10 cellular contexts compared by ENCODE assay signal in genomic region chr5:153629027-153629426, GRCh38.
DNase-seq lines count a peak whose midpoint lies in the region; ATAC-seq, FAIRE-seq and TF ChIP-seq lines count a peak whose summit lies in the region.
"Had no signal": no experiment of that assay in that cellular context is flagged by ENCODE, and none has a peak within 500 bp of the region (broad histone marks: within the 10 kb centered on the region; RNA-seq: fewer than 3 reads in every experiment).

No MANE protein-coding gene starts in this region.

- no peak overlapping the region for H2AFZ ChIP-seq in mesenchymal stem cell (ENCODE audit: low read depth, low read length)

- WGBS in mesenchymal stem cell, result 0% methylated on average over 2 of the region's 3 CpGs

- TF ChIP-seq POLR2A in GM12892 (IDR thresholded peaks at IDR 0.05; ENCODE audit: low read depth, low read length), result no peak

- ATAC-seq in GM21528 (IDR thresholded peaks at IDR 0.05; ENCODE audit: low FRiP score, unreplicated experiment), result no peak
- no peak for ATAC-seq in HG02970 (IDR thresholded peaks at IDR 0.05; ENCODE audit: low FRiP score, unreplicated experiment)

- H3K23ac ChIP-seq in mesenchymal stem cell (ENCODE audit: low read length in 2 of 2), result no peak overlapping the region

- H3K4me3 ChIP-seq in NT2/D1 (ENCODE audit: insufficient read length, low read depth) (no peak overlapping the region), mesenchymal stem cell (ENCODE audit: insufficient read depth in 1 of 2, low read depth in 1 of 2, low read length in 2 of 2) (no peak overlapping the region)

- no peak overlapping the region for H2BK15ac ChIP-seq in mesenchymal stem cell (ENCODE audit: low read depth, poor library complexity, severe bottlenecking)

- H3K36me3 Mint-ChIP-seq in endothelial cell (ENCODE audit: low read depth, unreplicated experiment), result no peaks in the 10 kb centered on the region

- H4K8ac ChIP-seq in mesenchymal stem cell (ENCODE audit: low read length), result no peak overlapping the region

- no peaks in the 10 kb centered on the region for H3K4me1 ChIP-seq in NT2/D1 (ENCODE audit: insufficient read depth, insufficient read length)
- peaks cover 6% of the 10 kb centered on the region for H3K4me1 ChIP-seq in mesenchymal stem cell (ENCODE audit: control insufficient read depth, insufficient read depth, low read depth, low read length)

- DNase-seq in AG20443 (ENCODE audit: low spot score) (peak; percentile 85), NT2/D1 (ENCODE audit: low read depth, low spot score) (peak; percentile 58), endothelial cell (ENCODE audit: low spot score) (peak; percentile 35), mesenchymal stem cell (peak; percentile 99), GM19239 (ENCODE audit: insufficient read length, low spot score) (no peak), GM12892 (ENCODE audit: insufficient read length) (no peak)
- DNase-seq: NCI-H2081 treated with DMSO at 0.1 percent for 48 hours had no signal

- no peak overlapping the region for H3K4me2 ChIP-seq in mesenchymal stem cell (ENCODE audit: low read length, poor library complexity, severe bottlenecking)

- no peaks in the 10 kb centered on the region for H3K36me3 ChIP-seq in NT2/D1 (ENCODE audit: insufficient read depth, insufficient read length, low read length)
- H3K36me3 ChIP-seq in mesenchymal stem cell (ENCODE audit: control insufficient read depth in 1 of 2, insufficient read depth in 2 of 2, low read depth in 1 of 2, low read length in 2 of 2), result no peaks in the 10 kb centered on the region

- H3K9me3 Mint-ChIP-seq in endothelial cell (ENCODE audit: unreplicated experiment), result no peaks in the 10 kb centered on the region

- no peak overlapping the region for H3K27ac Mint-ChIP-seq in endothelial cell (ENCODE audit: unreplicated experiment)

- no peak overlapping the region for H2AK5ac ChIP-seq in mesenchymal stem cell (ENCODE audit: low read length, severe bottlenecking)

- FAIRE-seq in GM19239 (lab: Jason Lieb, UNC), result no peak
- FAIRE-seq in GM12892 (lab: Jason Lieb, UNC), result no peak
- FAIRE-seq: frontal cortex had no signal

- H3K9ac ChIP-seq in NT2/D1 (ENCODE audit: insufficient read length, low read depth), result peak overlapping the region; percentile 14
- peak overlapping the region; percentile 28 for H3K9ac ChIP-seq in mesenchymal stem cell (ENCODE audit: low read length)

- no peak overlapping the region for H3K18ac ChIP-seq in mesenchymal stem cell (ENCODE audit: low read depth in 1 of 2, low read length in 2 of 2)

- H2BK5ac ChIP-seq in mesenchymal stem cell (ENCODE audit: low read depth, low read length, poor library complexity, severe bottlenecking), result no peak overlapping the region

- H2BK12ac ChIP-seq in mesenchymal stem cell (ENCODE audit: low read length in 2 of 2), result no peak overlapping the region

- no peak overlapping the region for H3K4me3 Mint-ChIP-seq in endothelial cell (ENCODE audit: unreplicated experiment)

- no peak overlapping the region for H4K91ac ChIP-seq in mesenchymal stem cell (ENCODE audit: low read length)

- H3K27me3 ChIP-seq in NT2/D1 (ENCODE audit: insufficient read depth, insufficient read length), result no peaks in the 10 kb centered on the region
- no peaks in the 10 kb centered on the region for H3K27me3 ChIP-seq in mesenchymal stem cell (ENCODE audit: control insufficient read depth in 1 of 2, insufficient read depth in 1 of 2, low read length in 2 of 2)

- H3K9me3 ChIP-seq in NT2/D1 (ENCODE audit: insufficient read depth, low read length), result no peaks in the 10 kb centered on the region
- no peaks in the 10 kb centered on the region for H3K9me3 ChIP-seq in mesenchymal stem cell (ENCODE audit: control insufficient read depth, low read length)

- H3K27me3 Mint-ChIP-seq in endothelial cell (ENCODE audit: unreplicated experiment), result peaks cover 5% of the 10 kb centered on the region

- TF ChIP-seq CTCF in endothelial cell (IDR thresholded peaks at IDR 0.05; ENCODE audit: unreplicated experiment), result no peak

- H3K4me1 Mint-ChIP-seq in endothelial cell (ENCODE audit: unreplicated experiment), result peaks cover 26% of the 10 kb centered on the region

- peak overlapping the region; percentile 20 to 47 for H3K4ac ChIP-seq in mesenchymal stem cell (ENCODE audit: low read depth in 1 of 2, low read length in 2 of 2)

- no peaks in the 10 kb centered on the region for H3K79me1 ChIP-seq in mesenchymal stem cell (replicated peaks; ENCODE audit: low read length, poor library complexity, severe bottlenecking)

- H3K14ac ChIP-seq in mesenchymal stem cell (ENCODE audit: low read length in 2 of 2), result no peak overlapping the region

- peak overlapping the region; percentile 91 for H3K27ac ChIP-seq in mesenchymal stem cell (ENCODE audit: low read length, poor library complexity, severe bottlenecking)

- H2BK120ac ChIP-seq in mesenchymal stem cell (ENCODE audit: low read depth, low read length), result peak overlapping the region; percentile 68

Comparison
In these comparisons a context has a peak if more than half of its experiments do, and no peak if none do; other contexts are left out.
1. DNase-seq: peak in AG20443 (single experiment), NT2/D1 (single experiment), endothelial cell (single experiment) and mesenchymal stem cell (single experiment); none in GM19239 (single experiment) and GM12892 (single experiment).